21 cellular contexts compared by ENCODE assay signal in genomic region chr1:107871259-107871658, GRCh38.
DNase-seq lines count a peak whose midpoint lies in the region; ATAC-seq and TF ChIP-seq lines count a peak whose summit lies in the region.
"Had no signal": no experiment of that assay in that cellular context is flagged by ENCODE, and none has a peak within 500 bp of the region (broad histone marks: within the 10 kb centered on the region; RNA-seq: fewer than 3 reads in every experiment).

No MANE protein-coding gene starts in this region.

- DNase-seq in DND-41 (no peak), nephron progenitor cell (no peak), T-helper 9 cell (no peak), NCI-H1417 treated with DMSO at 0.1 percent for 48 hours (lab: John Stamatoyannopoulos, UW) (no peak), NCI-H1930 (lab: John Stamatoyannopoulos, UW) (no peak)
- no peak for DNase-seq in central memory CD8-positive, alpha-beta T cell (ENCODE audit: low spot score in 2 of 2)
- DNase-seq: activated CD4-positive, alpha-beta T cell treated with anti-CD3 and anti-CD28 coated beads, Interleukin-2, amount 10 ng/mL, durations not matched to agents 24 days and 14 days; BE2C; cortex of kidney; H9; NCI-H187; NCI-H226; SK-N-SH had no signal

- H3K79me2 ChIP-seq in DND-41 (ENCODE audit: insufficient read depth, low read length) = peaks cover 28% of the 10 kb centered on the region

- TF ChIP-seq CTCF in DND-41 (IDR thresholded peaks at IDR 0.05; ENCODE audit: borderline replicate concordance, extremely low read depth, low read length, poor library complexity, severe bottlenecking) (no peak), nephron progenitor cell (IDR thresholded peaks at IDR 0.05) (no peak)

- H3K27me3 Mint-ChIP-seq in central memory CD8-positive, alpha-beta T cell = no peaks in the 10 kb centered on the region
- peaks cover 4% of the 10 kb centered on the region for H3K27me3 Mint-ChIP-seq in nephron progenitor cell (ENCODE audit: low read depth, poor library complexity)
- H3K27me3 Mint-ChIP-seq: activated CD4-positive, alpha-beta T cell treated with anti-CD3 and anti-CD28 coated beads, Interleukin-2, amount 10 ng/mL, durations not matched to agents 24 days and 14 days; IgD-negative memory B cell; memory B cell had no signal

- peak overlapping the region; percentile 57 for H3K27ac Mint-ChIP-seq in central memory CD8-positive, alpha-beta T cell (ENCODE audit: low read depth)
- peak overlapping the region; percentile 16 for H3K27ac Mint-ChIP-seq in nephron progenitor cell
- H3K27ac Mint-ChIP-seq: activated CD4-positive, alpha-beta T cell treated with anti-CD3 and anti-CD28 coated beads, Interleukin-2, amount 10 ng/mL, durations not matched to agents 24 days and 14 days had no signal

- peaks cover 12% of the 10 kb centered on the region for H3K36me3 ChIP-seq in DND-41 (ENCODE audit: insufficient read depth, low read length)
- H3K36me3 ChIP-seq: BE2C, brain microvascular endothelial cell, prostate gland had no signal

- peaks cover 7% of the 10 kb centered on the region for H3K9me3 Mint-ChIP-seq in central memory CD8-positive, alpha-beta T cell
- H3K9me3 Mint-ChIP-seq in nephron progenitor cell = peaks cover 9% of the 10 kb centered on the region

- ATAC-seq in DND-41 (ENCODE audit: insufficient read depth, low read depth) = 0 out of 3 replicates have a peak, but pooled peaks have one; percentile 18
- ATAC-seq in HG02870 (IDR thresholded peaks at IDR 0.05; ENCODE audit: unreplicated experiment) = peak; percentile 71
- ATAC-seq in central memory CD8-positive, alpha-beta T cell (replicated peaks; ENCODE audit: extremely low read depth, poor library complexity, severe bottlenecking) = peak; percentile 52
- no peak for ATAC-seq in HG02970 (IDR thresholded peaks at IDR 0.05; ENCODE audit: low FRiP score, unreplicated experiment)
- ATAC-seq: Panc1 had no signal

- H4K20me1 ChIP-seq in DND-41 (ENCODE audit: insufficient read depth, low read length) = no peaks in the 10 kb centered on the region

- H3K9ac ChIP-seq in DND-41 (ENCODE audit: low read depth, low read length) = no peak overlapping the region
- H3K9ac ChIP-seq: SK-N-SH had no signal

- H2AFZ ChIP-seq in DND-41 (ENCODE audit: low read depth, low read length) = no peak overlapping the region

- no peaks in the 10 kb centered on the region for H3K9me3 ChIP-seq in DND-41 (ENCODE audit: insufficient read depth, low read length, severe bottlenecking)
- H3K9me3 ChIP-seq: BE2C, prostate gland, SK-N-SH had no signal

- H3K36me3 Mint-ChIP-seq in central memory CD8-positive, alpha-beta T cell (ENCODE audit: insufficient read depth) = no peaks in the 10 kb centered on the region
- H3K36me3 Mint-ChIP-seq in nephron progenitor cell (ENCODE audit: low read depth) = peaks cover 9% of the 10 kb centered on the region

- H3K27me3 ChIP-seq in DND-41 (ENCODE audit: insufficient read depth, low read length, poor library complexity) = no peaks in the 10 kb centered on the region
- H3K27me3 ChIP-seq: brain microvascular endothelial cell had no signal

- H3K4me3 Mint-ChIP-seq in central memory CD8-positive, alpha-beta T cell = peak overlapping the region; percentile 5
- no peak overlapping the region for H3K4me3 Mint-ChIP-seq in nephron progenitor cell
- H3K4me3 Mint-ChIP-seq: activated CD4-positive, alpha-beta T cell treated with anti-CD3 and anti-CD28 coated beads, Interleukin-2, amount 10 ng/mL, durations not matched to agents 24 days and 14 days; H9; memory B cell had no signal

- peaks cover 18% of the 10 kb centered on the region for H3K4me1 ChIP-seq in DND-41 (ENCODE audit: insufficient read depth, low read length)
- H3K4me1 ChIP-seq: BE2C, prostate gland had no signal

- peak overlapping the region; percentile 27; the same call in 1 of the 2 replicates for H3K27ac ChIP-seq in DND-41 (ENCODE audit: low read length)
- H3K27ac ChIP-seq: brain microvascular endothelial cell, foreskin keratinocyte, prostate gland had no signal

- peaks cover 49% of the 10 kb centered on the region for H3K4me1 Mint-ChIP-seq in central memory CD8-positive, alpha-beta T cell
- peaks cover 11% of the 10 kb centered on the region for H3K4me1 Mint-ChIP-seq in nephron progenitor cell

- no peak overlapping the region for H3K4me2 ChIP-seq in DND-41 (ENCODE audit: insufficient read depth, low read length)
- H3K4me2 ChIP-seq: SK-N-SH had no signal

- no peak overlapping the region for H3K4me3 ChIP-seq in DND-41 (ENCODE audit: low read depth in 1 of 2, low read length in 2 of 2)
- H3K4me3 ChIP-seq: prostate gland had no signal
